21 cellular contexts compared by ENCODE assay signal in the genomic region with DNA sequence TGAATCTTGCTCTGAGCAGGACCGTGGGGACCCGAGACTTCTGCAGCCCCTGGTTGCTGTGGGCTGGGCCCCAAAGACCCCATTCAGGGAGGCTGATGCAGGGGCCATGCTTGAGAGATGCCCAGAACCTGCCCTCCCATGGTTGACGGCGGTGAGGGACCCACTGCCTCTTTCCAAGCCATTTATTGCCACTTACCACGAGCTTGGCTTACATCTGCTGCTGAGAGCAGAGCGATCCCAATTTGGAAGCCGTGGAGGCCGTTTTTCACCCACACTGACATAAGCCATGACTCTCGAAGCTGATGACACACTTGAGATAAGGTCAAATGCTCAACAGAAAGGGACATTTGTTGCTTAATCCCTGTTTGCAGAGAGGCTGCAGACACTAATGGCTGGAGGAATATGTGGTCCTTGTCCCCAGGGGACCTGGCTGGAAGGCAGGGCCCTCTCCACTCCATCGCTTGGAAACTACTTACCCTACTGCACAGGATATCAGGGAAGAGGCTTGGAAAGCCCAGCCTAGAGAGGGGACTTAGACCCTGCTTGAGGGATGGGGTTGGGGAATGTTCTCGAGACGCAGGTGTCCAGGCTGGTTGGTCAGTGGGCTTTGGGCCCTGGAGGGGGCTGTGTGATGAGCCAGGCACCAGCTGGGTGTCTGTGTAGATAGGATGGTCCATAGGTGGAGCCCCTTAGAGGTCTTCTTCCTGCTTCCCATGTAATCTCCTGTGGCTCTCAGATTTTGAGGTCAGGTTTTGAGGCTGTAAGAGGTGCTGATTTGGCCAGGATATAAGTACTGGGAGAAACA. TPM values are rescaled to one million over a fixed set of nuclear protein-coding genes. Genes with fewer than 3 reads are reported as not detected.
"Had no signal": no experiment of that assay in that cellular context is flagged by ENCODE, and none has a peak within 500 bp of the region (broad histone marks: within the 10 kb centered on the region; RNA-seq: fewer than 3 reads in every experiment).

No MANE protein-coding gene starts in this region.

- H3K36me3 Mint-ChIP-seq: activated naive CD8-positive, alpha-beta T cell treated with anti-CD3 and anti-CD28 coated beads, Interleukin-2, amount 10 ng/mL, durations not matched to agents 7 days and 5 days; natural killer cell treated with Interleukin-12 subunit alpha and Interleukin-12 subunit beta and Interleukin-15 and Interleukin-18, amount 100 ng/mL, for 72 hours had no signal

- DNase-seq: activated CD4-positive, alpha-beta T cell treated with anti-CD3 and anti-CD28 coated beads, Interleukin-2, amount 10 ng/mL, durations not matched to agents 24 days and 14 days; activated CD4-positive, CD25-positive, alpha-beta regulatory T cell; activated CD8-positive, alpha-beta T cell treated with anti-CD3 and anti-CD28 coated beads, Interleukin-2, amount 10 ng/mL, durations not matched to agents 7 days and 5 days; activated naive CD4-positive, alpha-beta T cell; activated naive CD8-positive, alpha-beta T cell treated with anti-CD3 and anti-CD28 coated beads, Interleukin-2, amount 10 ng/mL, durations not matched to agents 7 days and 5 days; anterior cingulate cortex; gastrocnemius medialis; mesendoderm; occipital lobe; spleen; stomach; SW 1271 had no signal

- H3K4me1 Mint-ChIP-seq: activated CD4-positive, alpha-beta T cell treated with anti-CD3 and anti-CD28 coated beads, Interleukin-2, amount 10 ng/mL, durations not matched to agents 24 days and 14 days; activated naive CD8-positive, alpha-beta T cell treated with anti-CD3 and anti-CD28 coated beads, Interleukin-2, amount 10 ng/mL, durations not matched to agents 7 days and 5 days had no signal

- ATAC-seq: activated CD8-positive, alpha-beta T cell treated with anti-CD3 and anti-CD28 coated beads, Interleukin-2, amount 10 ng/mL, durations not matched to agents 7 days and 5 days; gastrocnemius medialis; natural killer cell treated with Interleukin-12 subunit alpha and Interleukin-12 subunit beta and Interleukin-15 and Interleukin-18, amount 100 ng/mL, for 72 hours; right lobe of liver had no signal

- H3K27ac ChIP-seq: gastrocnemius medialis, prostate gland, right lobe of liver, spleen, stomach, thoracic aorta had no signal

- H3K27me3 ChIP-seq: right lobe of liver had no signal

- H3K27ac Mint-ChIP-seq: activated CD4-positive, alpha-beta T cell treated with anti-CD3 and anti-CD28 coated beads, Interleukin-2, amount 10 ng/mL, durations not matched to agents 24 days and 14 days; activated CD8-positive, alpha-beta T cell treated with anti-CD3 and anti-CD28 coated beads, Interleukin-2, amount 10 ng/mL, durations not matched to agents 7 days and 5 days; activated naive CD8-positive, alpha-beta T cell treated with anti-CD3 and anti-CD28 coated beads, Interleukin-2, amount 10 ng/mL, durations not matched to agents 7 days and 5 days; activated T-helper 1 cell treated with anti-CD3 and anti-CD28 coated beads, Interleukin-12 subunit alpha, Interleukin-12 subunit beta, Interleukin-2, Interleukin-4 antibody, amounts not matched to agents 30 ng/mL and 10 ng/mL and 1 ng/mL, durations not matched to agents 14 hours and 24 hours and 36 hours; dendritic cell treated with granulocyte-macrophage colony-stimulating factor and Interleukin-4, amounts not matched to agents 40 ng/mL and 50 ng/mL, for 4 days; natural killer cell treated with Interleukin-12 subunit alpha and Interleukin-12 subunit beta and Interleukin-15 and Interleukin-18, amount 100 ng/mL, for 72 hours had no signal

- H3K27me3 Mint-ChIP-seq: activated naive CD8-positive, alpha-beta T cell treated with anti-CD3 and anti-CD28 coated beads, Interleukin-2, amount 10 ng/mL, durations not matched to agents 7 days and 5 days had no signal

- H3K4me1 ChIP-seq: gastrocnemius medialis, prostate gland, right lobe of liver, spleen, stomach had no signal

- H3K9me3 Mint-ChIP-seq: activated CD4-positive, alpha-beta T cell treated with anti-CD3 and anti-CD28 coated beads, Interleukin-2, amount 10 ng/mL, durations not matched to agents 24 days and 14 days; activated naive CD8-positive, alpha-beta T cell treated with anti-CD3 and anti-CD28 coated beads, Interleukin-2, amount 10 ng/mL, durations not matched to agents 7 days and 5 days; activated T-helper 1 cell treated with anti-CD3 and anti-CD28 coated beads, Interleukin-12 subunit alpha, Interleukin-12 subunit beta, Interleukin-2, Interleukin-4 antibody, amounts not matched to agents 30 ng/mL and 10 ng/mL and 1 ng/mL, durations not matched to agents 14 hours and 24 hours and 36 hours; dendritic cell treated with granulocyte-macrophage colony-stimulating factor and Interleukin-4, amounts not matched to agents 40 ng/mL and 50 ng/mL, for 4 days; natural killer cell treated with Interleukin-12 subunit alpha and Interleukin-12 subunit beta and Interleukin-15 and Interleukin-18, amount 100 ng/mL, for 72 hours had no signal

- H3K4me3 Mint-ChIP-seq: activated CD4-positive, alpha-beta T cell treated with anti-CD3 and anti-CD28 coated beads, Interleukin-2, amount 10 ng/mL, durations not matched to agents 24 days and 14 days; activated CD8-positive, alpha-beta T cell treated with anti-CD3 and anti-CD28 coated beads, Interleukin-2, amount 10 ng/mL, durations not matched to agents 7 days and 5 days; activated naive CD8-positive, alpha-beta T cell treated with anti-CD3 and anti-CD28 coated beads, Interleukin-2, amount 10 ng/mL, durations not matched to agents 7 days and 5 days; activated T-helper 1 cell treated with anti-CD3 and anti-CD28 coated beads, Interleukin-12 subunit alpha, Interleukin-12 subunit beta, Interleukin-2, Interleukin-4 antibody, amounts not matched to agents 30 ng/mL and 10 ng/mL and 1 ng/mL, durations not matched to agents 14 hours and 24 hours and 36 hours; dendritic cell treated with granulocyte-macrophage colony-stimulating factor and Interleukin-4, amounts not matched to agents 40 ng/mL and 50 ng/mL, for 4 days; natural killer cell treated with Interleukin-12 subunit alpha and Interleukin-12 subunit beta and Interleukin-15 and Interleukin-18, amount 100 ng/mL, for 72 hours had no signal

- H3K36me3 ChIP-seq: gastrocnemius medialis, prostate gland, right lobe of liver, spleen, stomach, thoracic aorta had no signal

- H3K9me3 ChIP-seq: gastrocnemius medialis, prostate gland, right lobe of liver, spleen, stomach, thoracic aorta had no signal

- H3K4me3 ChIP-seq: gastrocnemius medialis, prostate gland, right lobe of liver, spleen, stomach, thoracic aorta had no signal

RNA-seq across cellular contexts. Expression of a gene that starts 15.3 kb away (rescaled TPM):
- total RNA-seq: activated CD4-positive, alpha-beta T cell treated with anti-CD3 and anti-CD28 coated beads, Interleukin-2, amount 10 ng/mL, durations not matched to agents 24 days and 14 days; activated CD8-positive, alpha-beta T cell treated with anti-CD3 and anti-CD28 coated beads, Interleukin-2, amount 10 ng/mL, durations not matched to agents 7 days and 5 days; activated naive CD8-positive, alpha-beta T cell treated with anti-CD3 and anti-CD28 coated beads, Interleukin-2, amount 10 ng/mL, durations not matched to agents 7 days and 5 days; activated T-helper 1 cell treated with anti-CD3 and anti-CD28 coated beads, Interleukin-12 subunit alpha, Interleukin-12 subunit beta, Interleukin-2, Interleukin-4 antibody, amounts not matched to agents 30 ng/mL and 10 ng/mL and 1 ng/mL, durations not matched to agents 14 hours and 24 hours and 36 hours; epithelial cell of proximal tubule; natural killer cell treated with Interleukin-12 subunit alpha and Interleukin-12 subunit beta and Interleukin-15 and Interleukin-18, amount 100 ng/mL, for 72 hours; T-helper 2 cell treated with Interferon-gamma antibody and Interleukin-4, amounts not matched to agents 100 ng/mL and 5 ng/mL, for 36 hours had no signal
- polyA plus RNA-seq: keratinocyte had no signal
